ENCODE assay signal across 19 cellular contexts in genomic region chr4:144818136-144818535, GRCh38.
"Had no signal": no experiment of that assay in that cellular context is flagged by ENCODE, and none has a peak within 500 bp of the region (broad histone marks: within the 10 kb centered on the region; RNA-seq: fewer than 3 reads in every experiment).

No MANE protein-coding gene starts in this region.

- H3K27me3 ChIP-seq: hepatocyte, right atrium auricular region, sigmoid colon, suprapubic skin, thyroid gland, upper lobe of left lung, uterus had no signal

- H3K36me3 Mint-ChIP-seq: natural killer cell had no signal

- DNase-seq: effector memory CD8-positive, alpha-beta T cell; foreskin melanocyte; head of caudate nucleus; kidney; mucosa of descending colon; natural killer cell; posterior cingulate gyrus; sigmoid colon; stimulated activated naive CD4-positive, alpha-beta T cell treated with Interleukin-2 at 50 U/mL for 16 hours; thyroid gland; upper lobe of left lung; uterus had no signal

- H2AFZ ChIP-seq: hepatocyte had no signal

- H3K4me1 Mint-ChIP-seq: natural killer cell had no signal

- H3K27me3 Mint-ChIP-seq: dendritic cell treated with granulocyte-macrophage colony-stimulating factor and Interleukin-4, amounts not matched to agents 40 ng/mL and 50 ng/mL, for 4 days; effector memory CD8-positive, alpha-beta T cell had no signal

- ATAC-seq: effector memory CD8-positive, alpha-beta T cell; left lobe of liver; mucosa of descending colon; natural killer cell had no signal

- H3K27ac Mint-ChIP-seq: dendritic cell treated with granulocyte-macrophage colony-stimulating factor and Interleukin-4, amounts not matched to agents 40 ng/mL and 50 ng/mL, for 4 days; effector memory CD8-positive, alpha-beta T cell; natural killer cell had no signal

- H3K4me1 ChIP-seq: right atrium auricular region, sigmoid colon, suprapubic skin, thyroid gland, upper lobe of left lung, uterus had no signal

- H3K79me2 ChIP-seq: hepatocyte had no signal

- H3K4me3 ChIP-seq: hepatocyte, mucosa of descending colon, right atrium auricular region, sigmoid colon, skin epidermis, suprapubic skin, thyroid gland, upper lobe of left lung, uterus had no signal

- H3K27ac ChIP-seq: hepatocyte, right atrium auricular region, sigmoid colon, skin epidermis, suprapubic skin, thyroid gland, upper lobe of left lung, uterus had no signal

- H3K36me3 ChIP-seq: right atrium auricular region, sigmoid colon, suprapubic skin, thyroid gland, upper lobe of left lung, uterus had no signal

- H3K4me3 Mint-ChIP-seq: dendritic cell treated with granulocyte-macrophage colony-stimulating factor and Interleukin-4, amounts not matched to agents 40 ng/mL and 50 ng/mL, for 4 days; effector memory CD8-positive, alpha-beta T cell; natural killer cell; neural crest cell had no signal

- H3K4me2 ChIP-seq: hepatocyte had no signal

- H3K9me3 ChIP-seq: mucosa of descending colon, right atrium auricular region, sigmoid colon, suprapubic skin, thyroid gland, upper lobe of left lung, uterus had no signal
